ENCODE assay signal across 18 cellular contexts in the genomic region with DNA sequence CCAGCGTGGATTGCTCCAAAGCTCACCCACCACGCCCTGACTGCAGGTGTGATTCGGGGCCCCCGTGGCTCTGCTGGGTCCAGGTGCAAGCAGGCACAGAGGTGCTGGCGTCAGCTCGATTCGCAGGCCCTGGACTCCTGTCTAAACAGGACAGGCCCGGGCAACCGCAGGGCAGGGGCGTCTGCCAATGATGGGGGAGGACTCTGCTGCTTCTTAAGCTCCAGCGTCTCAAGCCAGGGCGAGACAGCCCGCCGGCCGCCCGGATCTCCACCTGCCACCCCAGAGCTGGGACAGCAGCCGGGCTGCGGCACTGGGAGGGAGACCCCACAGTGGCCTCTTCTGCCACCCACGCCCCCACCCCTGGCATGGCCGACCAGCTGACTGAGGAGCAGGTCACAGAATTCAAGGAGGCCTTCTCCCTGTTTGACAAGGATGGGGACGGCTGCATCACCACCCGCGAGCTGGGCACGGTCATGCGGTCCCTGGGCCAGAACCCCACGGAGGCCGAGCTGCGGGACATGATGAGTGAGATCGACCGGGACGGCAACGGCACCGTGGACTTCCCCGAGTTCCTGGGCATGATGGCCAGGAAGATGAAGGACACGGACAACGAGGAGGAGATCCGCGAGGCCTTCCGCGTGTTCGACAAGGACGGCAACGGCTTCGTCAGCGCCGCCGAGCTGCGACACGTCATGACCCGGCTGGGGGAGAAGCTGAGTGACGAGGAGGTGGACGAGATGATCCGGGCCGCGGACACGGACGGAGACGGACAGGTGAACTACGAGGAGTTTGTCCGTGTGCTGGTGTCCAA. TPM values are rescaled to one million over a fixed set of nuclear protein-coding genes. Genes with fewer than 3 reads are reported as not detected.
DNase-seq lines count a peak whose midpoint lies in the region; ATAC-seq and TF ChIP-seq lines count a peak whose summit lies in the region.
"Had no signal": no experiment of that assay in that cellular context is flagged by ENCODE, and none has a peak within 500 bp of the region (broad histone marks: within the 10 kb centered on the region; RNA-seq: fewer than 3 reads in every experiment).

A gene (plus strand): TSS at position 241 of the 811 bp plus-strand sequence. CDS start 125 bp downstream, at position 366.

- no peak within 1 kb of the TSS for H2AFZ ChIP-seq in trophoblast cell (ENCODE audit: insufficient read depth, low read length, poor library complexity)

- H3K4me3 ChIP-seq in epithelial cell of esophagus (ENCODE audit: low read length) (no peak within 1 kb of the TSS), trophoblast cell (ENCODE audit: low read depth, low read length) (no peak within 1 kb of the TSS)
- H3K4me3 ChIP-seq: ascending aorta, psoas muscle had no signal

- H3K14ac ChIP-seq in trophoblast cell (ENCODE audit: low read length) = peak within 1 kb of the TSS; percentile 11

- no CpG with 5 or more reads among the region's 60 CpGs for WGBS in trophoblast cell (ENCODE audit: extremely low coverage, insufficient coverage, insufficient read length)

- no peak within 1 kb of the TSS for H3K4me3 Mint-ChIP-seq in stimulated activated memory B cell treated with anti-CD40 and anti-IgM and Interleukin-4, amounts not matched to agents 10 μg/mL and 1 μg/mL and 100 μg/mL, for 72 hours

- peaks cover 4% of the 10 kb centered on the region for H3K9me3 ChIP-seq in trophoblast cell (ENCODE audit: insufficient read depth, low read depth, low read length)
- H3K9me3 ChIP-seq: ascending aorta, psoas muscle had no signal

- H3K4ac ChIP-seq in trophoblast cell (ENCODE audit: low read depth, low read length) = no peak within 1 kb of the TSS

- H4K12ac ChIP-seq in trophoblast cell (ENCODE audit: low read depth, low read length) = no peak within 1 kb of the TSS

- H2BK12ac ChIP-seq in trophoblast cell (ENCODE audit: low read length) = peak within 1 kb of the TSS; percentile 51

- H3K4me1 Mint-ChIP-seq in stimulated activated memory B cell treated with anti-CD40 and anti-IgM and Interleukin-4, amounts not matched to agents 10 μg/mL and 1 μg/mL and 100 μg/mL, for 72 hours = no peaks in the 10 kb centered on the region

- no peak within 1 kb of the TSS for H3K9ac ChIP-seq in trophoblast cell (ENCODE audit: low read length)

- intact Hi-C loops in Right ventricle myocardium inferior (cut with DNase I) = no loop called here

- H2BK120ac ChIP-seq in trophoblast cell (ENCODE audit: insufficient read depth, low read length, poor library complexity) = no peak within 1 kb of the TSS

- H3K27ac Mint-ChIP-seq in stimulated activated memory B cell treated with anti-CD40 and anti-IgM and Interleukin-4, amounts not matched to agents 10 μg/mL and 1 μg/mL and 100 μg/mL, for 72 hours = no peak within 1 kb of the TSS

- peak within 1 kb of the TSS; percentile 28 for H2BK5ac ChIP-seq in trophoblast cell (ENCODE audit: low read depth, low read length, poor library complexity)

- H3K27ac ChIP-seq in trophoblast cell (ENCODE audit: low read depth, low read length) = no peak within 1 kb of the TSS
- H3K27ac ChIP-seq: ascending aorta, psoas muscle had no signal

- H3K27me3 Mint-ChIP-seq in stimulated activated memory B cell treated with anti-CD40 and anti-IgM and Interleukin-4, amounts not matched to agents 10 μg/mL and 1 μg/mL and 100 μg/mL, for 72 hours = peaks cover 53% of the 10 kb centered on the region

- DNase-seq in DMS53 (lab: John Stamatoyannopoulos, UW) = peak; percentile 90
- peak; percentile 45 for DNase-seq in NCI-H510A treated with DMSO at 0.1 percent for 48 hours (lab: John Stamatoyannopoulos, UW)
- peak; percentile 70 for DNase-seq in epithelial cell of esophagus (ENCODE audit: low read depth)
- DNase-seq in trophoblast cell = no peak
- DNase-seq in Ammon's horn (ENCODE audit: low spot score) = no peak
- DNase-seq in Right ventricle myocardium inferior (ENCODE audit: missing footprints) = no peak
- DNase-seq: activated CD4-positive, alpha-beta T cell treated with anti-CD3 and anti-CD28 coated beads for 48 hours; KBM-7; midbrain; NCI-H1694; NCI-H526 treated with DMSO at 0.1 percent for 48 hours had no signal

- peak within 1 kb of the TSS; percentile 5 for H2AK5ac ChIP-seq in trophoblast cell (ENCODE audit: low read length)

- no peaks in the 10 kb centered on the region for H3K27me3 ChIP-seq in trophoblast cell (ENCODE audit: insufficient read depth, low read length)
- H3K27me3 ChIP-seq: ascending aorta had no signal

- no peaks in the 10 kb centered on the region for H3K36me3 Mint-ChIP-seq in stimulated activated memory B cell treated with anti-CD40 and anti-IgM and Interleukin-4, amounts not matched to agents 10 μg/mL and 1 μg/mL and 100 μg/mL, for 72 hours

- peak within 1 kb of the TSS; percentile 31 for H4K91ac ChIP-seq in trophoblast cell (ENCODE audit: low read depth, low read length)

- H3K4me1 ChIP-seq in trophoblast cell (ENCODE audit: control insufficient read depth in 1 of 2, insufficient read depth in 2 of 2, low read length in 2 of 2) = peaks cover 9% of the 10 kb centered on the region in 2 experiments
- H3K4me1 ChIP-seq: psoas muscle had no signal

- peak within 1 kb of the TSS; percentile 3 for H4K8ac ChIP-seq in trophoblast cell (ENCODE audit: low read depth, low read length)

- H3K36me3 ChIP-seq in trophoblast cell (ENCODE audit: control insufficient read depth in 1 of 2, insufficient read depth in 2 of 2, low read length in 2 of 2) = no peaks in the 10 kb centered on the region
- H3K36me3 ChIP-seq: ascending aorta had no signal

- no peak for TF ChIP-seq CTCF in epithelial cell of esophagus (IDR thresholded peaks at IDR 0.05; ENCODE audit: insufficient read depth, low read depth, low read length, missing control alignments)

- H3K18ac ChIP-seq in trophoblast cell (ENCODE audit: low read length) = no peak within 1 kb of the TSS

- H3K79me2 ChIP-seq in trophoblast cell (ENCODE audit: control insufficient read depth, insufficient read depth, low read length, poor library complexity) = peaks cover 4% of the 10 kb centered on the region

- ATAC-seq in HG03175 (IDR thresholded peaks at IDR 0.05; ENCODE audit: unreplicated experiment) (no peak), Right ventricle myocardium inferior (no peak)
- ATAC-seq in stimulated activated memory B cell treated with anti-CD40 and anti-IgM and Interleukin-4, amounts not matched to agents 10 μg/mL and 1 μg/mL and 100 μg/mL, for 72 hours = no peak
- ATAC-seq: psoas muscle had no signal

- H3K79me1 ChIP-seq in trophoblast cell (ENCODE audit: low read length) = peaks cover 15% of the 10 kb centered on the region

- no peak within 1 kb of the TSS for H3K23ac ChIP-seq in trophoblast cell (ENCODE audit: low read length)

- H3K9me3 Mint-ChIP-seq in stimulated activated memory B cell treated with anti-CD40 and anti-IgM and Interleukin-4, amounts not matched to agents 10 μg/mL and 1 μg/mL and 100 μg/mL, for 72 hours = no peaks in the 10 kb centered on the region

- H3K4me2 ChIP-seq in trophoblast cell (ENCODE audit: low read length) = no peak within 1 kb of the TSS

RNA-seq across cellular contexts. Expression of the gene that starts here (rescaled TPM):
- not detected in 2 replicates for polyA plus RNA-seq in trophoblast cell (2013)
- total RNA-seq in Right ventricle myocardium inferior = not detected
- total RNA-seq: ascending aorta; psoas muscle; T-helper 2 cell treated with Interferon-gamma antibody and Interleukin-4, amounts not matched to agents 100 ng/mL and 5 ng/mL, for 36 hours; ureter had no signal
- polyA plus RNA-seq: BJ had no signal

Comparison
In these comparisons a context has a peak if more than half of its experiments do, and no peak if none do; other contexts are left out.
1. DNase-seq: peak in DMS53 (single experiment), NCI-H510A treated with DMSO at 0.1 percent for 48 hours (single experiment) and epithelial cell of esophagus (single experiment); none in trophoblast cell (0 of 2), Ammon's horn (single experiment) and Right ventricle myocardium inferior (single experiment).